33 cellular contexts compared by ENCODE assay signal in genomic region chr3:176995946-176996345, GRCh38.
"Had no signal": no experiment of that assay in that cellular context is flagged by ENCODE, and none has a peak within 500 bp of the region (broad histone marks: within the 10 kb centered on the region; RNA-seq: fewer than 3 reads in every experiment).

No MANE protein-coding gene starts in this region.

- H3K27me3 ChIP-seq: MG63 had no signal

- H3K4me3 ChIP-seq: MG63 had no signal

- H3K36me3 ChIP-seq: MG63 had no signal

- DNase-seq: Kasumi-1, MG63, MM.1S, MV-4-11, NCI-H1048, NCI-H1092, NCI-H1092 treated with DMSO at 0.1 percent for 48 hours, NCI-H1105, NCI-H1105 treated with DMSO at 0.1 percent for 48 hours, NCI-H1417, NCI-H1417 treated with DMSO at 0.1 percent for 48 hours, NCI-H1436, NCI-H1436 treated with DMSO at 0.1 percent for 48 hours, NCI-H146, NCI-H1694, NCI-H1694 treated with DMSO at 0.1 percent for 48 hours, NCI-H187, NCI-H187 treated with DMSO at 0.1 percent for 48 hours, NCI-H1930, NCI-H2029, NCI-H2029 treated with DMSO at 0.1 percent for 48 hours, NCI-H2081, NCI-H2081 treated with DMSO at 0.1 percent for 48 hours, NCI-H2107, NCI-H2171, NCI-H2171 treated with DMSO at 0.1 percent for 48 hours, NCI-H2227 treated with DMSO at 0.1 percent for 48 hours, NCI-H226, NCI-H345, NCI-H446, NCI-H446 treated with DMSO at 0.1 percent for 48 hours, NCI-H510A, NCI-H510A treated with DMSO at 0.1 percent for 48 hours had no signal
